In the genomic region with DNA sequence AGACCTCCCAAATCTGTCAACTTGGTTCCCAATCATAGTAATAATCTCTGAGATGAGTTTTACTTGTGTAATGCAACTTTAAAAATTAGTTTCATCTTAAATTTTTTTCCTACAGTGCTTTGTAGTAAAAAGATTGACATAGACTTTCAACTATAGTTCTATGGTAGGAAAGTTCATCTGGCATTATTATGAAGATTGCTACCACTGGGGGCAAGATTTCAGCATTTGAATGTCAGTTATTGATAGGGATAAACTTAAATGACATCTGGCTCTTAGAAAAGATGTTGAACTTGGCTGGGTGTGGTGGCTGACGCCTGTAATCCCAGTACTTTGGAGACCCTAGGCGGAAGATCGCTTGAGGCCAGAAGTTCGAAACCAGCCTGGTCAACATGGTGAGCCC, we compare ENCODE assay signal across 12 cellular contexts. TPM values are rescaled to one million over a fixed set of nuclear protein-coding genes. Genes with fewer than 3 reads are reported as not detected.
DNase-seq lines count a peak whose midpoint lies in the region; ATAC-seq and TF ChIP-seq lines count a peak whose summit lies in the region.
"Had no signal": no experiment of that assay in that cellular context is flagged by ENCODE, and none has a peak within 500 bp of the region (broad histone marks: within the 10 kb centered on the region; RNA-seq: fewer than 3 reads in every experiment).

No MANE protein-coding gene starts in this region.

- WGBS in esophagus squamous epithelium, 2 donors, result 84 to 93% methylated on average over 4 of the region's 4 CpGs

- POLR2A ChIA-PET in CD4-positive, alpha-beta memory T cell (lab: Charles Lee; ENCODE audit: partially characterized antibody), result no interaction called here
- POLR2A ChIA-PET in activated B cell treated with CpG ODN at 0.5 μM for 24 hours (lab: Charles Lee), result interaction anchor here (0.7 kb wide), 1 partner anchor 235 kb away, joined by 4 read pairs; no protein-coding TSS in a partner anchor

- peaks cover 6 to 23% of the 10 kb centered on the region in 2 donors for H3K36me3 Mint-ChIP-seq in CD4-positive, alpha-beta memory T cell
- H3K36me3 Mint-ChIP-seq in activated B cell treated with CpG ODN at 0.5 μM for 24 hours (ENCODE audit: low read depth) (peaks cover 29% of the 10 kb centered on the region), glutamatergic neuron (ENCODE audit: unreplicated experiment) (no peaks in the 10 kb centered on the region)

- CTCF ChIA-PET in CD4-positive, alpha-beta memory T cell (lab: Charles Lee; ENCODE audit: partially characterized antibody), result interaction anchor here (1.1 to 1.2 kb wide), 3 partner anchors 11 to 37 kb away, joined by 3 to 4 read pairs (median 4); no protein-coding TSS in a partner anchor
- CTCF ChIA-PET in activated B cell treated with CpG ODN at 0.5 μM for 24 hours (lab: Charles Lee), result interaction anchor here (0.6 kb wide), 1 partner anchor 36 kb away, joined by 4 read pairs; no protein-coding TSS in a partner anchor

- H3K27ac ChIP-seq in CD4-positive, alpha-beta memory T cell (ENCODE audit: low read depth, low read length), result no peak overlapping the region
- H3K27ac ChIP-seq in esophagus squamous epithelium (no peak overlapping the region), foreskin keratinocyte (no peak overlapping the region)
- H3K27ac ChIP-seq: psoas muscle had no signal

- intact Hi-C loops in CD4-positive, alpha-beta memory T cell (cut with micrococcal nuclease), result loop anchor here (5.0 to 10.0 kb wide), 6 partner anchors 261 to 1652 kb away; a partner anchor contains a TSS
- intact Hi-C loops in activated B cell treated with CpG ODN at 0.5 μM for 24 hours (cut with micrococcal nuclease) (loop anchor here (2.0 to 10.0 kb wide), 7 partner anchors 121 to 1592 kb away; a partner anchor contains a TSS), esophagus squamous epithelium (cut with DNase I) (no loop called here)

- peak overlapping the region in 6 of 7 donors; percentile 61 to 100 (median 94) for H3K27ac Mint-ChIP-seq in CD4-positive, alpha-beta memory T cell
- H3K27ac Mint-ChIP-seq in activated B cell treated with CpG ODN at 0.5 μM for 24 hours (peak overlapping the region; percentile 100), glutamatergic neuron (ENCODE audit: unreplicated experiment) (peak overlapping the region; percentile 31)

- H3K9me3 Mint-ChIP-seq in CD4-positive, alpha-beta memory T cell, result peaks cover 0 to 3% (median 0%) of the 10 kb centered on the region in 8 donors
- H3K9me3 Mint-ChIP-seq in activated B cell treated with CpG ODN at 0.5 μM for 24 hours (no peaks in the 10 kb centered on the region), glutamatergic neuron (ENCODE audit: unreplicated experiment) (peaks cover 9% of the 10 kb centered on the region)

- ATAC-seq in activated B cell treated with CpG ODN at 0.5 μM for 24 hours (ENCODE audit: low read depth) (no peak), GM21447 (IDR thresholded peaks at IDR 0.05; ENCODE audit: unreplicated experiment) (no peak), foreskin keratinocyte (no peak), HG03571 (IDR thresholded peaks at IDR 0.05; ENCODE audit: unreplicated experiment) (no peak)
- ATAC-seq: psoas muscle had no signal

- TF ChIP-seq CTCF in GM12874 (IDR thresholded peaks at IDR 0.05; ENCODE audit: insufficient read depth, low read depth, low read length), result 0 out of 2 replicates have a peak, but pooled peaks have one; percentile 2
- TF ChIP-seq CTCF in activated B cell treated with CpG ODN at 0.5 μM for 24 hours (IDR thresholded peaks at IDR 0.05), result no peak
- peak; percentile 12 for TF ChIP-seq CTCF in glutamatergic neuron (IDR thresholded peaks at IDR 0.05; ENCODE audit: partially characterized antibody, unreplicated experiment)
- no peak for TF ChIP-seq CTCF in esophagus squamous epithelium (IDR thresholded peaks at IDR 0.05)
- TF ChIP-seq CTCF in foreskin keratinocyte (conservative IDR thresholded peaks at IDR 0.05), result no peak

- no peak overlapping the region for H3K4me3 ChIP-seq in CD4-positive, alpha-beta memory T cell (ENCODE audit: low read length in 2 of 2)
- no peak overlapping the region for H3K4me3 ChIP-seq in esophagus squamous epithelium
- H3K4me3 ChIP-seq: lung, psoas muscle had no signal

- peaks cover 28% of the 10 kb centered on the region for H3K4me1 ChIP-seq in CD4-positive, alpha-beta memory T cell (ENCODE audit: insufficient read depth, low read length)
- H3K4me1 ChIP-seq in esophagus squamous epithelium (peaks cover 6 to 31% (median 21%) of the 10 kb centered on the region in 3 donors), foreskin keratinocyte (peaks cover 10% of the 10 kb centered on the region)

- H3K4me3 Mint-ChIP-seq in CD4-positive, alpha-beta memory T cell, result peak overlapping the region; percentile 10 to 84 (median 72)
- H3K4me3 Mint-ChIP-seq in activated B cell treated with CpG ODN at 0.5 μM for 24 hours (peak overlapping the region; percentile 99), glutamatergic neuron (ENCODE audit: unreplicated experiment) (peak overlapping the region; percentile 23)

- H3K9me3 ChIP-seq in CD4-positive, alpha-beta memory T cell (ENCODE audit: control insufficient read depth in 1 of 2, low read length in 2 of 2), result no peaks in the 10 kb centered on the region
- H3K9me3 ChIP-seq in esophagus squamous epithelium, result no peaks in the 10 kb centered on the region
- H3K9me3 ChIP-seq: psoas muscle had no signal

- H3K36me3 ChIP-seq in CD4-positive, alpha-beta memory T cell (ENCODE audit: insufficient read depth, low read length), result no peaks in the 10 kb centered on the region
- H3K36me3 ChIP-seq in esophagus squamous epithelium, result peaks cover 0 to 4% (median 0%) of the 10 kb centered on the region in 3 donors

- no peaks in the 10 kb centered on the region for H3K27me3 ChIP-seq in CD4-positive, alpha-beta memory T cell (ENCODE audit: insufficient read depth, low read length)
- H3K27me3 ChIP-seq in esophagus squamous epithelium, result no peaks in the 10 kb centered on the region
- no peaks in the 10 kb centered on the region for H3K27me3 ChIP-seq in foreskin keratinocyte

- no peaks in the 10 kb centered on the region for H3K27me3 Mint-ChIP-seq in CD4-positive, alpha-beta memory T cell
- H3K27me3 Mint-ChIP-seq in activated B cell treated with CpG ODN at 0.5 μM for 24 hours, result no peaks in the 10 kb centered on the region
- H3K27me3 Mint-ChIP-seq in glutamatergic neuron (ENCODE audit: unreplicated experiment), result peaks cover 10% of the 10 kb centered on the region

- DNase-seq in CD4-positive, alpha-beta memory T cell, result no peak
- DNase-seq in activated B cell treated with CpG ODN at 0.5 μM for 24 hours (no peak), glutamatergic neuron (no peak), esophagus squamous epithelium (lab: John Stamatoyannopoulos, UW) (no peak), foreskin keratinocyte (no peak)
- DNase-seq: HCEC 1CT, psoas muscle, SHP77 had no signal

- TF ChIP-seq POLR2A in esophagus squamous epithelium (IDR thresholded peaks at IDR 0.05), result no peak

- peaks cover 20 to 40% (median 31%) of the 10 kb centered on the region in 4 donors for H3K4me1 Mint-ChIP-seq in CD4-positive, alpha-beta memory T cell
- peaks cover 38% of the 10 kb centered on the region for H3K4me1 Mint-ChIP-seq in activated B cell treated with CpG ODN at 0.5 μM for 24 hours
- H3K4me1 Mint-ChIP-seq in glutamatergic neuron (ENCODE audit: low read depth, unreplicated experiment), result peaks cover 12% of the 10 kb centered on the region

RNA-seq across cellular contexts. Expression of a gene that starts 1.4 kb away (rescaled TPM):
- total RNA-seq in CD4-positive, alpha-beta memory T cell, result 100 to 1,000 TPM; 143 to 145 TPM
- polyA plus RNA-seq in CD4-positive, alpha-beta memory T cell, result 10 to 100 TPM; 37.5 to 37.6 TPM
- total RNA-seq in activated B cell treated with CpG ODN at 0.5 μM for 24 hours, result 123 and 144 TPM in 2 replicates
- total RNA-seq in glutamatergic neuron (ENCODE audit: unreplicated experiment), result 108 TPM
- total RNA-seq in esophagus squamous epithelium, result 10 to 100 TPM; 23.7 to 54.0 (median 38.9) TPM
- total RNA-seq in foreskin keratinocyte, result 41.4 and 46.0 TPM in 2 replicates
- polyA plus RNA-seq in foreskin keratinocyte, result 31.8 and 40.2 TPM in 2 replicates

Comparison
In these comparisons a context has a peak if more than half of its experiments do, and no peak if none do; other contexts are left out.
1. H3K27ac Mint-ChIP-seq: peak in every context shown above with its lines; median percentile 100 in activated B cell treated with CpG ODN at 0.5 μM for 24 hours; 94 in CD4-positive, alpha-beta memory T cell; 31 in glutamatergic neuron.
2. H3K4me3 Mint-ChIP-seq: peak in every context shown above with its lines; median percentile 99 in activated B cell treated with CpG ODN at 0.5 μM for 24 hours; 72 in CD4-positive, alpha-beta memory T cell; 23 in glutamatergic neuron.
3. CTCF ChIP-seq: peak in GM12874 (single experiment) and glutamatergic neuron (single experiment); none in activated B cell treated with CpG ODN at 0.5 μM for 24 hours (single experiment), esophagus squamous epithelium (0 of 6) and foreskin keratinocyte (single experiment).